14 cellular contexts compared by ENCODE assay signal in the genomic region with DNA sequence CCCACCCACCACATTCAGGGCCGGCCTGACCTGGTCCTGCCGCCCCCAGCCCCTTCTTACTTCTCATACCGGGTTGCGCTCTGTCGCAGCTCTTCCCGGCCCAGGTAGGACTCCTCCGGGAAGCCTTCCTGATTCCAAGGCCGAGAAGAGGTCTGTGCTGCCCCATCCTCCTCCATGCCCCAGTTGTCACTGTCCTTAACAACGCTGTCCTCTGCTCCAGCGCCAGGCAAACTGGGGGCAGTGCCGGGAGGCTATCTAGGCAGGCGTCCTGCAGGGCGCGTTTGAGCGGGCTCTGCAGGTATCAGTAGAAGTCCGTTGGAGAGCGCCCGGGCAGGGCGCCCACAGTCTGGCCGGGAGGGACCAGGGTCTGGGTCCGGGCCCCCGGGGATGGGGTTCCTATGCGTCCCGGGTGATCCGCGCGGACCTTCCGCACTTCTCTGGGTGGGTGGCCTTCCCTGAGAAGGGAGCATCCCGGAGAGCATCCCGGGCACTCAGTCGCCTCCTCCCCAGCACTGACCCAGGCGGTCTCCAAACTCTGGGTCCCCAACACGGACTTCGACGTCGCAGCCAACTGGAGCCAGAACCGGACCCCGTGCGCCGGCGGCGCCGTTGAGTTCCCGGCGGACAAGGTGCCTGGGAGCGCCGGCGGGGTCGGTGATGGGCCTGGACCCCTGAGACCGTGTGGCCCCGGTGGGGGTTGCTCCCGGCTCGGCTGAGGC. TPM values are rescaled to one million over a fixed set of nuclear protein-coding genes. Genes with fewer than 3 reads are reported as not detected.
DNase-seq lines count a peak whose midpoint lies in the region; ATAC-seq and TF ChIP-seq lines count a peak whose summit lies in the region.
"Had no signal": no experiment of that assay in that cellular context is flagged by ENCODE, and none has a peak within 500 bp of the region (broad histone marks: within the 10 kb centered on the region; RNA-seq: fewer than 3 reads in every experiment).

No MANE protein-coding gene starts in this region.

- no peak for TF ChIP-seq POLR2A in uterus (IDR thresholded peaks at IDR 0.05)

- H3K4me1 Mint-ChIP-seq in activated CD4-positive, alpha-beta T cell treated with anti-CD3 and anti-CD28 coated beads for 36 hours: peaks cover 11% of the 10 kb centered on the region
- H3K4me1 Mint-ChIP-seq in WTC11: peaks cover 11% of the 10 kb centered on the region
- H3K4me1 Mint-ChIP-seq in stimulated activated effector memory CD8-positive, alpha-beta T cell treated with anti-CD3 and anti-CD28 coated beads, Interleukin-12 subunit alpha, Interleukin-12 subunit beta, amount 100 ng/mL, for 72 hours: peaks cover 11% of the 10 kb centered on the region

- POLR2A ChIA-PET in activated CD4-positive, alpha-beta T cell treated with anti-CD3 and anti-CD28 coated beads for 36 hours (lab: Charles Lee): no interaction called here
- POLR2A ChIA-PET in WTC11 (lab: Charles Lee): no interaction called here

- TF ChIP-seq CTCF in WTC11 (IDR thresholded peaks at IDR 0.05) (no peak), uterus (IDR thresholded peaks at IDR 0.05) (no peak)

- DNase-seq in activated CD4-positive, alpha-beta T cell treated with anti-CD3 and anti-CD28 coated beads for 36 hours: no peak
- DNase-seq in activated CD4-positive, alpha-beta T cell treated with anti-CD3 and anti-CD28 coated beads, Interleukin-2, amount 50 U/mL, for 48 hours: no peak
- DNase-seq in WTC11 (ENCODE audit: low spot score) (no peak), iPS DF 6.9 (ENCODE audit: low read depth, low spot score) (no peak), uterus (no peak), iPS-NIHi7 (ENCODE audit: extremely low spot score) (no peak), hepatic stellate cell (ENCODE audit: low spot score) (no peak)
- DNase-seq in stimulated activated effector memory CD8-positive, alpha-beta T cell treated with anti-CD3 and anti-CD28 coated beads, Interleukin-12 subunit alpha, Interleukin-12 subunit beta, amount 100 ng/mL, for 72 hours (ENCODE audit: low spot score in 2 of 2): no peak
- DNase-seq: HFFc6; NCI-H446 treated with DMSO at 0.1 percent for 48 hours; stimulated activated CD4-positive, alpha-beta T cell treated with anti-CD3 and anti-CD28 coated beads, Interleukin-4, amount 100 ng/mL, for 24 hours; WERI-Rb-1 had no signal

- peak overlapping the region; percentile 39; the same call in 1 of the 2 replicates for H3K4me3 ChIP-seq in iPS DF 6.9 (ENCODE audit: low read length)
- no peak overlapping the region for H3K4me3 ChIP-seq in uterus
- H3K4me3 ChIP-seq: lung had no signal

- CTCF ChIA-PET in activated CD4-positive, alpha-beta T cell treated with anti-CD3 and anti-CD28 coated beads for 36 hours (lab: Charles Lee): interaction anchor here (0.6 to 2.0 kb wide), 3 partner anchors 128 to 229 kb away, joined by 3 to 8 read pairs (median 3); no protein-coding TSS in a partner anchor
- CTCF ChIA-PET in WTC11 (lab: Charles Lee): interaction anchor here (0.8 to 2.2 kb wide), 4 partner anchors 44 to 229 kb away, joined by 3 to 17 read pairs (median 4); no protein-coding TSS in a partner anchor

- H3K36me3 Mint-ChIP-seq in activated CD4-positive, alpha-beta T cell treated with anti-CD3 and anti-CD28 coated beads for 36 hours (ENCODE audit: low read depth): no peaks in the 10 kb centered on the region
- no peaks in the 10 kb centered on the region for H3K36me3 Mint-ChIP-seq in WTC11
- no peaks in the 10 kb centered on the region for H3K36me3 Mint-ChIP-seq in stimulated activated effector memory CD8-positive, alpha-beta T cell treated with anti-CD3 and anti-CD28 coated beads, Interleukin-12 subunit alpha, Interleukin-12 subunit beta, amount 100 ng/mL, for 72 hours

- H3K27ac Mint-ChIP-seq in activated CD4-positive, alpha-beta T cell treated with anti-CD3 and anti-CD28 coated beads for 36 hours: no peak overlapping the region
- H3K27ac Mint-ChIP-seq in WTC11: no peak overlapping the region
- no peak overlapping the region for H3K27ac Mint-ChIP-seq in stimulated activated effector memory CD8-positive, alpha-beta T cell treated with anti-CD3 and anti-CD28 coated beads, Interleukin-12 subunit alpha, Interleukin-12 subunit beta, amount 100 ng/mL, for 72 hours
- H3K27ac Mint-ChIP-seq: HFFc6 had no signal

- H3K27me3 ChIP-seq in iPS DF 6.9 (ENCODE audit: control insufficient read depth, insufficient read depth, low read length): peaks cover 24% of the 10 kb centered on the region
- peaks cover 3 to 9% of the 10 kb centered on the region in 2 donors for H3K27me3 ChIP-seq in uterus

- ATAC-seq in activated CD4-positive, alpha-beta T cell treated with anti-CD3 and anti-CD28 coated beads for 36 hours: no peak
- ATAC-seq in WTC11: peak; percentile 5
- peak; percentile 38 for ATAC-seq in stimulated activated effector memory CD8-positive, alpha-beta T cell treated with anti-CD3 and anti-CD28 coated beads, Interleukin-12 subunit alpha, Interleukin-12 subunit beta, amount 100 ng/mL, for 72 hours

- H3K36me3 ChIP-seq in iPS DF 6.9 (ENCODE audit: control insufficient read depth, insufficient read depth, low read length) (no peaks in the 10 kb centered on the region), uterus (no peaks in the 10 kb centered on the region)
- H3K36me3 ChIP-seq: WERI-Rb-1 had no signal

- H3K4me1 ChIP-seq in iPS DF 6.9 (ENCODE audit: control insufficient read depth, insufficient read depth, low read length) (peaks cover 1% of the 10 kb centered on the region), uterus (peaks cover 0 to 3% of the 10 kb centered on the region in 2 donors)

- no peak overlapping the region for H3K27ac ChIP-seq in iPS DF 6.9 (ENCODE audit: low read length)
- no peak overlapping the region for H3K27ac ChIP-seq in uterus
- H3K27ac ChIP-seq: WERI-Rb-1 had no signal

- intact Hi-C loops in activated CD4-positive, alpha-beta T cell treated with anti-CD3 and anti-CD28 coated beads for 36 hours (cut with DNase I, micrococcal nuclease): no loop called here
- intact Hi-C loops in uterus (cut with DNase I; ENCODE audit: low total_unique reads): no loop called here

- no peaks in the 10 kb centered on the region for H3K9me3 Mint-ChIP-seq in activated CD4-positive, alpha-beta T cell treated with anti-CD3 and anti-CD28 coated beads for 36 hours (ENCODE audit: low read depth)
- no peaks in the 10 kb centered on the region for H3K9me3 Mint-ChIP-seq in WTC11
- no peaks in the 10 kb centered on the region for H3K9me3 Mint-ChIP-seq in stimulated activated effector memory CD8-positive, alpha-beta T cell treated with anti-CD3 and anti-CD28 coated beads, Interleukin-12 subunit alpha, Interleukin-12 subunit beta, amount 100 ng/mL, for 72 hours
- H3K9me3 Mint-ChIP-seq: HFFc6 had no signal

- peak overlapping the region; percentile 16 for H3K4me3 Mint-ChIP-seq in activated CD4-positive, alpha-beta T cell treated with anti-CD3 and anti-CD28 coated beads for 36 hours
- H3K4me3 Mint-ChIP-seq in WTC11: peak overlapping the region; percentile 71
- no peak overlapping the region for H3K4me3 Mint-ChIP-seq in stimulated activated effector memory CD8-positive, alpha-beta T cell treated with anti-CD3 and anti-CD28 coated beads, Interleukin-12 subunit alpha, Interleukin-12 subunit beta, amount 100 ng/mL, for 72 hours
- H3K4me3 Mint-ChIP-seq: HFFc6 had no signal

- peaks cover 24% of the 10 kb centered on the region for H3K27me3 Mint-ChIP-seq in activated CD4-positive, alpha-beta T cell treated with anti-CD3 and anti-CD28 coated beads for 36 hours
- H3K27me3 Mint-ChIP-seq in WTC11 (ENCODE audit: low read depth): peaks cover 27% of the 10 kb centered on the region

- no CpG with 5 or more reads among the region's 53 CpGs for WGBS in iPS DF 6.9 (ENCODE audit: insufficient coverage, insufficient read length)

- H3K9me3 ChIP-seq in iPS DF 6.9 (ENCODE audit: control insufficient read depth, insufficient read depth, low read length) (no peaks in the 10 kb centered on the region), uterus (no peaks in the 10 kb centered on the region)

TF ChIP-seq in WTC11, 78 proteins besides CTCF, POLR2A, EP300 and RAD21:
- TF ChIP-seq RELA (CRISPR knock-in tag; IDR thresholded peaks at IDR 0.05; ENCODE audit: borderline replicate concordance) (no peak), ZNF121 (CRISPR knock-in tag; IDR thresholded peaks at IDR 0.05) (peak; percentile 29; the same call in 1 of the 2 replicates), NR1H2 (CRISPR knock-in tag; IDR thresholded peaks at IDR 0.05) (no peak)
- TF ChIP-seq, protein P1, sequence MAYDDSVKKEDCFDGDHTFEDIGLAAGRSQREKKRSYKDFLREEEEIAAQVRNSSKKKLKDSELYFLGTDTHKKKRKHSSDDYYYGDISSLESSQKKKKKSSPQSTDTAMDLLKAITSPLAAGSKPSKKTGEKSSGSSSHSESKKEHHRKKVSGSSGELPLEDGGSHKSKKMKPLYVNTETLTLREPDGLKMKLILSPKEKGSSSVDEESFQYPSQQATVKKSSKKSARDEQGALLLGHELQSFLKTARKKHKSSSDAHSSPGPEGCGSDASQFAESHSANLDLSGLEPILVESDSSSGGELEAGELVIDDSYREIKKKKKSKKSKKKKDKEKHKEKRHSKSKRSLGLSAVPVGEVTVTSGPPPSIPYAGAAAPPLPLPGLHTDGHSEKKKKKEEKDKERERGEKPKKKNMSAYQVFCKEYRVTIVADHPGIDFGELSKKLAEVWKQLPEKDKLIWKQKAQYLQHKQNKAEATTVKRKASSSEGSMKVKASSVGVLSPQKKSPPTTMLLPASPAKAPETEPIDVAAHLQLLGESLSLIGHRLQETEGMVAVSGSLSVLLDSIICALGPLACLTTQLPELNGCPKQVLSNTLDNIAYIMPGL (CRISPR knock-in tag; IDR thresholded peaks at IDR 0.05): peak; percentile 42; the same call in 1 of the 2 replicates
TF ChIP-seq in WTC11: peak in this region for 2.

RNA-seq across cellular contexts. Expression of a gene that starts 0.9 kb away (rescaled TPM):
- under 1 TPM; 0.23 to 0.53 TPM for total RNA-seq in activated CD4-positive, alpha-beta T cell treated with anti-CD3 and anti-CD28 coated beads for 36 hours
- total RNA-seq in WTC11 (2021): 2.4 to 3.0 TPM (median 2.8 TPM) in 3 replicates
- total RNA-seq in uterus: 1 to 10 TPM in 1 of 4 donors, under 1 TPM in 1, not detected in 2; 0.69 to 2.9 TPM
- total RNA-seq: cardiac septum, HFFc6 had no signal
